ENCODE assay signal across 25 cellular contexts in the genomic region with DNA sequence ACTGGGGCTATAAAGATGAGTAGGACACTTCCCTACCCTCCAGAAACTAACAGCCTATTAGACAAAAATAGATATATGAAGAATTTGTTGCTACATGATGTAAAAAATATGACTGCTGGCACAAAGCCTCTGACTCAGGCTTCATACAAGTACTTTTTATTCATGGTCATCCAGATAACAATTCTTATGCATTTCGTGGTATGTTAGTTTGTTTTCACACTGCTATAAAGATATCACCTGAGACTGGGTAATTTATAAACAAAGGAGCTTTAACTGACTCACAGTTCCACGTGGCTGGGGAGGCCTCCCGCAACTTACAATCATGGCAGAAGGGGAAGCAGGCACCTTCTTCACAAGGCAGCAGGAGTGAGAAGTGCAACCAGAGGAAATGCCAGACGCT.
DNase-seq lines count a peak whose midpoint lies in the region; ATAC-seq, FAIRE-seq and TF ChIP-seq lines count a peak whose summit lies in the region.
"Had no signal": no experiment of that assay in that cellular context is flagged by ENCODE, and none has a peak within 500 bp of the region (broad histone marks: within the 10 kb centered on the region; RNA-seq: fewer than 3 reads in every experiment).

No MANE protein-coding gene starts in this region.

- TF ChIP-seq CTCF in choroid plexus epithelial cell (conservative IDR thresholded peaks at IDR 0.05; ENCODE audit: low read depth, low read length): no peak

- DNase-seq in HTR-8/SVneo (ENCODE audit: insufficient read length, low spot score) (no peak), choroid plexus epithelial cell (ENCODE audit: low read depth) (peak; percentile 40), iris pigment epithelial cell (ENCODE audit: low read depth) (peak; percentile 57), hippocampal formation (lab: John Stamatoyannopoulos, UW) (no peak)
- no peak for DNase-seq in activated T-cell treated with anti-CD3 and anti-CD28 coated beads, Interleukin-2, amount 50 U/mL, for 1 hour
- DNase-seq: activated CD4-positive, alpha-beta T cell treated with anti-CD3 and anti-CD28 coated beads, Interleukin-2, amount 50 U/mL, for 4 hours; activated naive CD4-positive, alpha-beta T cell treated with anti-CD3 and anti-CD28 coated beads, Interleukin-2, amount 10 ng/mL, durations not matched to agents 7 days and 5 days; amygdala; CD4-positive, alpha-beta memory T cell; DMS 273 treated with DMSO at 0.1 percent for 48 hours; glutamatergic neuron; H7; left cardiac atrium; NCI-H1105; NCI-H2029 treated with DMSO at 0.1 percent for 48 hours; NCI-H345; right lobe of liver; stimulated activated CD4-positive, alpha-beta T cell treated with anti-CD3 and anti-CD28 coated beads, Interleukin-4, amount 100 ng/mL, for 4 hours; upper lobe of right lung had no signal

- no peak overlapping the region for H3K4me3 ChIP-seq in choroid plexus epithelial cell (ENCODE audit: low read depth, low read length)
- H3K4me3 ChIP-seq: right lobe of liver, SK-N-MC, suprapubic skin, upper lobe of right lung had no signal

- peak; percentile 31 for FAIRE-seq in HTR-8/SVneo (lab: Jason Lieb, UNC)
- FAIRE-seq: TTC549 had no signal

- ATAC-seq in GM18861 (IDR thresholded peaks at IDR 0.05; ENCODE audit: unreplicated experiment) (no peak), GM19035 (IDR thresholded peaks at IDR 0.05; ENCODE audit: unreplicated experiment) (no peak)
- ATAC-seq: left cardiac atrium; right lobe of liver; stimulated activated memory B cell treated with anti-CD40 and anti-IgM and Interleukin-4, amounts not matched to agents 10 μg/mL and 1 μg/mL and 100 μg/mL, for 72 hours; upper lobe of right lung had no signal

Comparison
In these comparisons a context has a peak if more than half of its experiments do, and no peak if none do; other contexts are left out.
1. DNase-seq: peak in choroid plexus epithelial cell (single experiment) and iris pigment epithelial cell (single experiment); none in HTR-8/SVneo (single experiment), activated T-cell treated with anti-CD3 and anti-CD28 coated beads, Interleukin-2, amount 50 U/mL, for 1 hour (single experiment) and hippocampal formation (0 of 2).